In genomic region chr22:42120231-42121011, GRCh38 we compare ENCODE assay signal across 8 cellular contexts. TPM values are rescaled to one million over a fixed set of nuclear protein-coding genes. Genes with fewer than 3 reads are reported as not detected.
DNase-seq lines count a peak whose midpoint lies in the region; ATAC-seq and TF ChIP-seq lines count a peak whose summit lies in the region.
"Not testable (repeated sequence)": the region's sequence is repeated elsewhere in the genome, so short reads cannot be mapped to it uniquely, and the experiment has no call there.

No MANE protein-coding gene starts in this region.

- peak overlapping the region; percentile 18 for H3K4me3 ChIP-seq in CD8-positive, alpha-beta memory T cell (ENCODE audit: low read length)

- H3K27me3 Mint-ChIP-seq in CD8-positive, alpha-beta memory T cell; effector memory CD8-positive, alpha-beta T cell; neural crest cell (ENCODE audit: low read depth): not testable (repeated sequence)

- not testable (repeated sequence) for H3K9me3 ChIP-seq in CD8-positive, alpha-beta memory T cell (ENCODE audit: low read length)

- CTCF ChIA-PET in CD8-positive, alpha-beta memory T cell (lab: Charles Lee), result interaction anchor here (1.1 kb wide), 1 partner anchor 29 kb away, joined by 3 read pairs; no protein-coding TSS in a partner anchor

- not testable (repeated sequence) for H3K27me3 ChIP-seq in CD8-positive, alpha-beta memory T cell (ENCODE audit: insufficient read depth, low read length, poor library complexity, severe bottlenecking)

- H3K4me3 Mint-ChIP-seq in CD8-positive, alpha-beta memory T cell, result peak overlapping the region; percentile 46 to 89 (median 82)
- H3K4me3 Mint-ChIP-seq in effector memory CD8-positive, alpha-beta T cell, result peak overlapping the region; percentile 61 to 76
- H3K4me3 Mint-ChIP-seq in neural crest cell, result not testable (repeated sequence)

- peaks cover 4 to 13% (median 7%) of the 10 kb centered on the region in 3 donors for H3K36me3 Mint-ChIP-seq in CD8-positive, alpha-beta memory T cell
- not testable (repeated sequence) for H3K36me3 Mint-ChIP-seq in effector memory CD8-positive, alpha-beta T cell (ENCODE audit: insufficient read depth)
- peaks cover 15% of the 10 kb centered on the region for H3K36me3 Mint-ChIP-seq in neural crest cell (ENCODE audit: low read depth)

- peak overlapping the region; percentile 53 to 96 (median 92) for H3K27ac Mint-ChIP-seq in CD8-positive, alpha-beta memory T cell
- peak overlapping the region; percentile 11 to 94 for H3K27ac Mint-ChIP-seq in effector memory CD8-positive, alpha-beta T cell
- peak overlapping the region; percentile 58 for H3K27ac Mint-ChIP-seq in neural crest cell (ENCODE audit: unreplicated experiment)

- H3K4me1 ChIP-seq in CD8-positive, alpha-beta memory T cell (ENCODE audit: insufficient read depth, low read length), result peaks cover 22% of the 10 kb centered on the region

- ATAC-seq in effector memory CD8-positive, alpha-beta T cell (replicated peaks), result peak; percentile 86

- DNase-seq in CD8-positive, alpha-beta memory T cell, result peak in 2 of 5 donors; percentile 50 to 56
- DNase-seq in GM20000 (ENCODE audit: low spot score) (peak; percentile 61), RPMI8226 (peak; percentile 54)
- DNase-seq in activated CD4-positive, alpha-beta T cell treated with anti-CD3 and anti-CD28 coated beads, Interleukin-2, amount 50 U/mL, for 48 hours, result peak; percentile 31 to 45
- DNase-seq in activated effector memory CD4-positive, alpha-beta T cell treated with anti-CD3 and anti-CD28 coated beads, Interleukin-2, amount 50 U/mL, for 16 hours, result peak; percentile 73
- DNase-seq in effector memory CD8-positive, alpha-beta T cell, result peak in 1 of 3 experiments; percentile 12
- not testable (repeated sequence) for DNase-seq in neural crest cell (ENCODE audit: low read depth, low spot score)
- peak in 4 of 6 experiments; percentile 25 to 70 (median 63) for DNase-seq in stimulated activated naive CD4-positive, alpha-beta T cell (lab: John Stamatoyannopoulos, UW)

- TF ChIP-seq CTCF in GM20000 (IDR thresholded peaks at IDR 0.05; ENCODE audit: extremely low read depth, missing control alignments); neural crest cell (conservative IDR thresholded peaks at IDR 0.05): not testable (repeated sequence)

- H3K36me3 ChIP-seq in CD8-positive, alpha-beta memory T cell (ENCODE audit: insufficient read depth, low read length), result not testable (repeated sequence)

- H3K9me3 Mint-ChIP-seq in CD8-positive, alpha-beta memory T cell, result peaks cover 3 to 13% (median 8%) of the 10 kb centered on the region in 5 donors
- H3K9me3 Mint-ChIP-seq in effector memory CD8-positive, alpha-beta T cell, result not testable (repeated sequence)
- H3K9me3 Mint-ChIP-seq in neural crest cell, result peaks cover 11% of the 10 kb centered on the region

- not testable (repeated sequence) for H3K27ac ChIP-seq in CD8-positive, alpha-beta memory T cell (ENCODE audit: low read depth, low read length)

- peaks cover 30 to 43% (median 41%) of the 10 kb centered on the region in 3 donors for H3K4me1 Mint-ChIP-seq in CD8-positive, alpha-beta memory T cell
- peaks cover 21 to 32% of the 10 kb centered on the region in 2 donors for H3K4me1 Mint-ChIP-seq in effector memory CD8-positive, alpha-beta T cell (ENCODE audit: low read depth in 2 of 2)
- peaks cover 12% of the 10 kb centered on the region for H3K4me1 Mint-ChIP-seq in neural crest cell

- POLR2A ChIA-PET in CD8-positive, alpha-beta memory T cell (lab: Charles Lee), result interaction anchor here (0.6 kb wide), 2 partner anchors 33 to 328 kb away, joined by 3 to 5 read pairs; no protein-coding TSS in a partner anchor

RNA-seq across cellular contexts. Expression of gene CYP2D6, which starts 10.2 kb away (rescaled TPM):
- 1 to 10 TPM; 1.8 to 2.2 TPM for total RNA-seq in CD8-positive, alpha-beta memory T cell
- polyA plus RNA-seq in CD8-positive, alpha-beta memory T cell, result 0.26 TPM
- total RNA-seq in neural crest cell, result 3.5 and 3.7 TPM in 2 replicates

RNA-seq across cellular contexts. Expression of gene NDUFA6, which starts 29.8 kb away (rescaled TPM):
- total RNA-seq in CD8-positive, alpha-beta memory T cell, result 100 to 1,000 TPM; 106 to 126 TPM
- polyA plus RNA-seq in CD8-positive, alpha-beta memory T cell, result 140 TPM
- 104 and 120 TPM in 2 replicates for total RNA-seq in neural crest cell

RNA-seq across cellular contexts. Expression of gene SMDT1, which starts 40.9 kb away (rescaled TPM):
- 10 to 100 TPM; 67.9 to 74.5 TPM for total RNA-seq in CD8-positive, alpha-beta memory T cell
- polyA plus RNA-seq in CD8-positive, alpha-beta memory T cell, result 160 TPM
- 65.7 and 70.9 TPM in 2 replicates for total RNA-seq in neural crest cell

RNA-seq across cellular contexts. Expression of gene PHETA2, which starts 46.4 kb away (rescaled TPM):
- total RNA-seq in CD8-positive, alpha-beta memory T cell, result 1 to 10 TPM; 3.1 TPM
- polyA plus RNA-seq in CD8-positive, alpha-beta memory T cell, result 0.67 TPM
- 1.3 and 1.5 TPM in 2 replicates for total RNA-seq in neural crest cell

RNA-seq across cellular contexts. Expression of gene NAGA, which starts 49.8 kb away (rescaled TPM):
- total RNA-seq in CD8-positive, alpha-beta memory T cell, result 10 to 100 TPM; 20.3 to 21.2 TPM
- polyA plus RNA-seq in CD8-positive, alpha-beta memory T cell, result 19.0 TPM
- total RNA-seq in neural crest cell, result 21.2 and 21.4 TPM in 2 replicates
